11 cellular contexts compared by ENCODE assay signal in the genomic region with DNA sequence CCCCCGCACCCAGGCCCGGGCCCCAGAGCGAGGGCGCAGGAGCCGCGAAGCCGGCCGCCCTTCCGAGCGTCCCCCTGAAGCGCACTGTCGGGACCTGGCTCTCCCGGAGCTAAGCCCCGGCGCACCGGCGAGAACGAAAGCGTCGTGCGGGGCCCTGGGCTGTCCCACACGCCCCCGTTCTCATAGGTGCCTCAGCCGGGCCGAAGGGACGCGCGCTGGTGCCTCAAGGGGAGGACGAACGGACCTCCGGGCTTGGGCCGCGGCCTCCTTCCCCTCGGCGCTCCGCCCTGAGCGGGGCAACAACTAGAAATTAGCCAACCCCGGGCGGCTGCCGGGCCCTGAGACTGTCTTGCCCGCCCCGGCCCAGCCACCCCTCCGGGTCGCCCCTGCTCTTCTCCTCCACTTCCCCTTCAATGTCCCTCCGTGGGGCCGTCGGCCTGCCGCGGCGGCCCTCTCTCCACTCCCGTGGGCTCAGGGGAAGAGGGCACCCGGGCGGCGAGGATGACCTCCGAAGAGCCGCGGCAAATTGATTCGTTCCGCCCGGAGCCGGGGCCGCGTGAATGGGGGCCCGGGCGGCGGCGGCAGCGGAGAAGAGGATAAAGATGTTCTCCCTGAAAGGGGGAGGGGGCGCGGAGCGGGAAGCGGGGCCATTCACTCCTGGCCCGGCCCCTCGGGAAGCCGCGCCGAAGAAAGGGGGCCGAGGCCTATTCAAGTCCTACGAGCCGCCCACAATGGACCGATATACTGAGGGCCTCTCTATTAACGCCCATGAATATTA. TPM values are rescaled to one million over a fixed set of nuclear protein-coding genes. Genes with fewer than 3 reads are reported as not detected.
DNase-seq lines count a peak whose midpoint lies in the region; ATAC-seq and TF ChIP-seq lines count a peak whose summit lies in the region.
"Had no signal": no experiment of that assay in that cellular context is flagged by ENCODE, and none has a peak within 500 bp of the region (broad histone marks: within the 10 kb centered on the region; RNA-seq: fewer than 3 reads in every experiment).

No MANE protein-coding gene starts in this region.

- H3K27ac ChIP-seq in right lobe of liver (no peak overlapping the region), tibial nerve (no peak overlapping the region)

- peaks cover 63% of the 10 kb centered on the region for H3K27me3 Mint-ChIP-seq in activated CD4-positive, alpha-beta T cell treated with anti-CD3 and anti-CD28 coated beads for 36 hours

- no peak for ATAC-seq in activated CD4-positive, alpha-beta T cell treated with anti-CD3 and anti-CD28 coated beads for 36 hours
- peak; percentile 15 to 43 (median 26) for ATAC-seq in right lobe of liver

- CTCF ChIA-PET in activated CD4-positive, alpha-beta T cell treated with anti-CD3 and anti-CD28 coated beads for 36 hours (lab: Charles Lee) = no interaction called here

- peak; percentile 14 for DNase-seq in activated CD4-positive, alpha-beta T cell treated with anti-CD3 and anti-CD28 coated beads for 36 hours
- DNase-seq in activated CD4-positive, alpha-beta T cell treated with anti-CD3 and anti-CD28 coated beads, Interleukin-2, amount 50 U/mL, for 4 hours = no peak
- DNase-seq in cardiac fibroblast (ENCODE audit: low read depth in 2 of 2) (no peak), right lobe of liver (no peak), tibial nerve (ENCODE audit: low spot score in 2 of 2) (no peak), NCI-H226 (no peak), SW480 (ENCODE audit: low spot score) (no peak), cerebellum (ENCODE audit: low spot score) (no peak)
- DNase-seq: activated CD4-positive, alpha-beta memory T cell treated with anti-CD3 and anti-CD28 coated beads for 36 hours had no signal

- intact Hi-C loops in activated CD4-positive, alpha-beta T cell treated with anti-CD3 and anti-CD28 coated beads for 36 hours (cut with DNase I, micrococcal nuclease) = loop anchor here in 1 of 2 experiments (5.0 kb wide), 1 partner anchor 1926 kb away; no protein-coding TSS in a partner anchor
- intact Hi-C loops in right lobe of liver (cut with DNase I) = no loop called here

- no peak for TF ChIP-seq EP300 in tibial nerve (IDR thresholded peaks at IDR 0.05)

- H3K4me1 ChIP-seq in right lobe of liver = peaks cover 0 to 33% (median 0%) of the 10 kb centered on the region in 4 donors
- H3K4me1 ChIP-seq in tibial nerve = peaks cover 0 to 70% (median 44%) of the 10 kb centered on the region in 4 donors

- TF ChIP-seq CTCF in cardiac fibroblast (IDR thresholded peaks at IDR 0.05; ENCODE audit: low read depth, low read length) (no peak), right lobe of liver (IDR thresholded peaks at IDR 0.05) (no peak), tibial nerve (IDR thresholded peaks at IDR 0.05) (no peak)

- H3K4me1 Mint-ChIP-seq in activated CD4-positive, alpha-beta T cell treated with anti-CD3 and anti-CD28 coated beads for 36 hours = peaks cover 21% of the 10 kb centered on the region

- H3K36me3 ChIP-seq in right lobe of liver (no peaks in the 10 kb centered on the region), tibial nerve (peaks cover 0 to 7% (median 0%) of the 10 kb centered on the region in 3 donors)

- H3K9me3 Mint-ChIP-seq in activated CD4-positive, alpha-beta T cell treated with anti-CD3 and anti-CD28 coated beads for 36 hours (ENCODE audit: low read depth) = no peaks in the 10 kb centered on the region
- H3K9me3 Mint-ChIP-seq: activated CD4-positive, alpha-beta memory T cell treated with anti-CD3 and anti-CD28 coated beads for 36 hours had no signal

- TF ChIP-seq POLR2A in right lobe of liver (IDR thresholded peaks at IDR 0.05) = no peak
- TF ChIP-seq POLR2A in tibial nerve (IDR thresholded peaks at IDR 0.05) = no peak

- H3K4me3 Mint-ChIP-seq in activated CD4-positive, alpha-beta T cell treated with anti-CD3 and anti-CD28 coated beads for 36 hours = no peak overlapping the region
- H3K4me3 Mint-ChIP-seq: activated CD4-positive, alpha-beta memory T cell treated with anti-CD3 and anti-CD28 coated beads for 36 hours had no signal

- H3K4me3 ChIP-seq in cardiac fibroblast (replicated peaks in 1 of 2; ENCODE audit: low read depth in 2 of 2, low read length in 2 of 2) (peak overlapping the region; percentile 19 to 26), right lobe of liver (peak overlapping the region; percentile 18 to 35 (median 25)), tibial nerve (peak overlapping the region; percentile 4 to 50 (median 26))

- H3K9me3 ChIP-seq in right lobe of liver = no peaks in the 10 kb centered on the region
- H3K9me3 ChIP-seq in tibial nerve = peaks cover 0 to 13% (median 0%) of the 10 kb centered on the region in 4 donors

- WGBS in right lobe of liver (ENCODE audit: insufficient coverage, low coverage, low lambda C conversion rate, missing lambda C conversion rate) = 2% methylated on average over 19 of the region's 82 CpGs
- WGBS in tibial nerve, 2 donors = 0 to 1% methylated on average over 44 to 76 of the region's 82 CpGs

- H3K27me3 ChIP-seq in right lobe of liver = peaks cover 24 to 60% of the 10 kb centered on the region in 2 donors
- peaks cover 4 to 100% of the 10 kb centered on the region in 2 donors for H3K27me3 ChIP-seq in tibial nerve

- POLR2A ChIA-PET in activated CD4-positive, alpha-beta T cell treated with anti-CD3 and anti-CD28 coated beads for 36 hours (lab: Charles Lee) = no interaction called here

- no peaks in the 10 kb centered on the region for H3K36me3 Mint-ChIP-seq in activated CD4-positive, alpha-beta T cell treated with anti-CD3 and anti-CD28 coated beads for 36 hours (ENCODE audit: low read depth)
- H3K36me3 Mint-ChIP-seq: activated CD4-positive, alpha-beta memory T cell treated with anti-CD3 and anti-CD28 coated beads for 36 hours had no signal

- no peak overlapping the region for H3K27ac Mint-ChIP-seq in activated CD4-positive, alpha-beta T cell treated with anti-CD3 and anti-CD28 coated beads for 36 hours
- H3K27ac Mint-ChIP-seq: activated CD4-positive, alpha-beta memory T cell treated with anti-CD3 and anti-CD28 coated beads for 36 hours had no signal

RNA-seq across cellular contexts. Expression of gene PRDM12, which starts 3.5 kb away (rescaled TPM):
- total RNA-seq in activated CD4-positive, alpha-beta T cell treated with anti-CD3 and anti-CD28 coated beads for 36 hours = under 1 TPM in 1 of 2 experiments, not detected in 1; 0.09 TPM
- under 1 TPM in 1 of 6 experiments, not detected in 5; 0.15 TPM for total RNA-seq in right lobe of liver
- total RNA-seq in tibial nerve = not detected
- total RNA-seq in cerebellum = not detected
- total RNA-seq: dermis microvascular lymphatic vessel endothelial cell, myocyte had no signal

RNA-seq across cellular contexts. Expression of gene EXOSC2, which starts 32.7 kb away (rescaled TPM):
- 10 to 100 TPM; 67.9 to 86.0 TPM for total RNA-seq in activated CD4-positive, alpha-beta T cell treated with anti-CD3 and anti-CD28 coated beads for 36 hours
- 10 to 100 TPM in 5 of 6 experiments, 1 to 10 TPM in 1; 9.3 to 15.9 (median 13.3) TPM for total RNA-seq in right lobe of liver
- total RNA-seq in tibial nerve = 10 to 100 TPM; 17.3 to 26.7 (median 24.9) TPM
- total RNA-seq in cerebellum = 38.1 TPM
